23 cellular contexts compared by ENCODE assay signal in the genomic region with DNA sequence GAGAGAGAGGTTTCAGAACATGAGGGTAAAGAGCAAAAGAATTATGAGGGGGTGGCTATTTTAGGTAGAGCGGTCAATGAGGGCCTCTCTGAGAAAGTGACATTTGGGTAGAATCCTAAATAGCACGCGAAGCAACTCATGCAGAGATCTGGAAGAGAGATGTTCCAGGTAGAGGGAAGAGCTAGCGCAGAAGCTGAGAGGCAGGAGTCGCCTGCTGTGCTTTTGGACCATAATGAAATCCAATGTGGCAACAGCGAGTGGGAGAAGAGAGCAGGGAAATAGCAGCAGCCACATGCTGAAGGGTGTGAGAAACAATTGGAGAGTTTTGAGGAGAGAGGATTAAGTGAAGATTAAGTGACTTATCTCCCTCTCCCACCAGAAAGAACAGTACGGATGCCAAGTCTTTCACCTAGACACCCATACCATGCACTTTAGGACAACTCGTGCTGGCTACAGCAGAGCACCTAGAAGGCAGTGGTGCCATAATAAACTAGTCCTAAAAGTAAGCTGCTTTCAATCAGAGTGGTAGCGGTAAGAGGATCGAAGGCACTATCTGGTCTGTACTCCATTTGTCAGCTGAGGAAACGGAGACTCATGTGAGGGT.
"Had no signal": no experiment of that assay in that cellular context is flagged by ENCODE, and none has a peak within 500 bp of the region (broad histone marks: within the 10 kb centered on the region; RNA-seq: fewer than 3 reads in every experiment).

No MANE protein-coding gene starts in this region.

- H3K36me3 ChIP-seq: esophagus squamous epithelium, lower lobe of right lung, neutrophil, pancreas, right lobe of liver, tibial artery had no signal

- H3K9me3 ChIP-seq: esophagus squamous epithelium, lower lobe of right lung, neutrophil, pancreas, right lobe of liver, tibial artery had no signal

- H3K27me3 ChIP-seq: esophagus squamous epithelium, neutrophil, pancreas, right lobe of liver, tibial artery had no signal

- H3K27ac ChIP-seq: esophagus squamous epithelium, lower lobe of right lung, neutrophil, pancreas, right lobe of liver, tibial artery had no signal

- H3K4me1 ChIP-seq: esophagus squamous epithelium, lower lobe of right lung, pancreas, right lobe of liver had no signal

- H3K4me3 ChIP-seq: esophagus squamous epithelium, lower lobe of right lung, pancreas, right lobe of liver, tibial artery had no signal

- DNase-seq: cortex of kidney; effector memory CD8-positive, alpha-beta T cell; erythroblast; esophagus squamous epithelium; foreskin melanocyte; glutamatergic neuron; hypothalamus; immature natural killer cell; islet precursor cell; kidney glomerular epithelial cell; left ventricle myocardium superior; lower lobe of right lung; naive thymus-derived CD8-positive, alpha-beta T cell; nephron progenitor cell; pancreas; right lobe of liver; small intestine; stimulated activated CD4-positive, alpha-beta T cell treated with anti-CD3 and anti-CD28 coated beads, Interleukin-15, amount 100 ng/mL, for 24 hours; stimulated activated CD4-positive, alpha-beta T cell treated with anti-CD3 and anti-CD28 coated beads, Interleukin-2, amount 100 ng/mL, for 48 hours; stimulated activated naive CD4-positive, alpha-beta T cell; stimulated activated naive CD8-positive, alpha-beta T cell treated with anti-CD3 and anti-CD28 coated beads, Interleukin-15, amount 100 ng/mL, for 72 hours; tibial artery had no signal

- ATAC-seq: effector memory CD8-positive, alpha-beta T cell; left ventricle myocardium superior; lower lobe of right lung; naive thymus-derived CD8-positive, alpha-beta T cell; pancreas; right lobe of liver; stimulated activated naive CD8-positive, alpha-beta T cell treated with anti-CD3 and anti-CD28 coated beads, Interleukin-15, amount 100 ng/mL, for 72 hours had no signal
